ENCODE assay signal across 22 cellular contexts in the genomic region with DNA sequence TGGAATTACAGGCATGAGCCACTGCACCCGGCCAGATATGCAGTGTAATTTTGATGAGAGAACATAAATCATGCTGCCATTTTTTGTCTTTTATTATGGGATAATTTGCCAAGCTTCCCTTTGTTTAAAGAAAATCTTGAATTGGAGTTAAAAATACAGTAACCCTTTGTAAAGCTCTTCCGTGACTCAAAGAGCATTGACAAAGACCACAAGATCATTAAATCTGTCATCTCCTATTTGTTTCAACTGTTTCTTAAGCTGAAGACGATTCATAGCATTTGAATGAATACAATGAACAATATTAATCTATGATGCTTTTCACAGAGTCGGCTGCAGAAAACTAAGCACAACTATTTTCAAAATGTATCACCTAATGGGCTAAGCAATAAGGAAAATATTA.
DNase-seq lines count a peak whose midpoint lies in the region; TF ChIP-seq lines count a peak whose summit lies in the region.
"Had no signal": no experiment of that assay in that cellular context is flagged by ENCODE, and none has a peak within 500 bp of the region (broad histone marks: within the 10 kb centered on the region; RNA-seq: fewer than 3 reads in every experiment).

No MANE protein-coding gene starts in this region.

- no peaks in the 10 kb centered on the region for H3K36me3 ChIP-seq in PC-9 (ENCODE audit: low read depth)

- no peaks in the 10 kb centered on the region for H4K20me1 ChIP-seq in PC-9 (ENCODE audit: insufficient read depth)

- no peak overlapping the region for H2AFZ ChIP-seq in PC-9

- BruUV-seq in PC-9 (replicated peaks; lab: Mats Ljungman, UMichigan): no TSS peak

- CTCF ChIA-PET in PC-9 (lab: Charles Lee): no interaction called here

- no peak overlapping the region for H3K4me3 ChIP-seq in AG10803 (ENCODE audit: low read length)
- no peak overlapping the region for H3K4me3 ChIP-seq in fibroblast of the aortic adventitia (ENCODE audit: low read depth, low read length)
- H3K4me3 ChIP-seq in PC-9: no peak overlapping the region
- H3K4me3 ChIP-seq: SK-N-MC had no signal

- no peak overlapping the region for H3K27ac ChIP-seq in PC-9
- H3K27ac ChIP-seq: KMS-11 had no signal

- no peaks in the 10 kb centered on the region for H3K9me2 ChIP-seq in PC-9 (ENCODE audit: insufficient read depth)

- no peaks in the 10 kb centered on the region for H3F3A ChIP-seq in PC-9 (ENCODE audit: insufficient read depth, low read depth)

- no peak overlapping the region for H3K4me2 ChIP-seq in PC-9
- H3K4me2 ChIP-seq: KMS-11 had no signal

- DNase-seq in AG10803 (ENCODE audit: low read depth) (peak; percentile 51), GM04504 (ENCODE audit: low read depth) (peak; percentile 16), RPMI7951 (ENCODE audit: low read depth) (peak; percentile 20), fibroblast of the aortic adventitia (ENCODE audit: low read depth) (peak; percentile 9), iPS-NIHi7 (ENCODE audit: extremely low spot score) (no peak), PC-9 (no peak), posterior cingulate gyrus (no peak)
- no peak for DNase-seq in activated naive CD4-positive, alpha-beta T cell (lab: John Stamatoyannopoulos, UW)
- DNase-seq: Caco-2, DMS 273 treated with DMSO at 0.1 percent for 48 hours, DMS79 treated with DMSO at 0.1 percent for 48 hours, H9, IMR-90, NCI-H1092 treated with DMSO at 0.1 percent for 48 hours, NCI-H1436 treated with DMSO at 0.1 percent for 48 hours, NCI-H2081, NCI-H446, NCI-H526, Right ventricle myocardium superior, SW 1271 had no signal

- H3K27me3 ChIP-seq in PC-9 (ENCODE audit: insufficient read depth, low read depth): no peaks in the 10 kb centered on the region

- POLR2A ChIA-PET in PC-9 (lab: Charles Lee; ENCODE audit: unreplicated experiment): no interaction called here

- no peaks in the 10 kb centered on the region for H3K79me2 ChIP-seq in PC-9 (ENCODE audit: low read depth)

- intact Hi-C loops in PC-9 (cut with micrococcal nuclease; ENCODE audit: unreplicated experiment) (no loop called here), posterior cingulate gyrus (cut with DNase I) (no loop called here)

- TF ChIP-seq CTCF in AG10803 (conservative IDR thresholded peaks at IDR 0.05; ENCODE audit: low read length) (no peak), fibroblast of the aortic adventitia (IDR thresholded peaks at IDR 0.05; ENCODE audit: insufficient read depth, low read length) (no peak), PC-9 (conservative IDR thresholded peaks at IDR 0.05) (no peak)

- no peaks in the 10 kb centered on the region for H3K4me1 ChIP-seq in PC-9 (replicated peaks; ENCODE audit: insufficient read depth)
- H3K4me1 ChIP-seq: Caco-2 had no signal

- no peaks in the 10 kb centered on the region for H3K9me3 ChIP-seq in PC-9 (ENCODE audit: insufficient read depth, low read depth)
- H3K9me3 ChIP-seq: Caco-2 had no signal

Comparison
In these comparisons a context has a peak if more than half of its experiments do, and no peak if none do; other contexts are left out.
1. DNase-seq: peak in AG10803 (single experiment), GM04504 (single experiment), RPMI7951 (single experiment) and fibroblast of the aortic adventitia (single experiment); none in iPS-NIHi7 (single experiment), activated naive CD4-positive, alpha-beta T cell (0 of 4), PC-9 (0 of 2) and posterior cingulate gyrus (0 of 10).